Comparison of ENCODE assay signal across 10 cellular contexts in the genomic region with DNA sequence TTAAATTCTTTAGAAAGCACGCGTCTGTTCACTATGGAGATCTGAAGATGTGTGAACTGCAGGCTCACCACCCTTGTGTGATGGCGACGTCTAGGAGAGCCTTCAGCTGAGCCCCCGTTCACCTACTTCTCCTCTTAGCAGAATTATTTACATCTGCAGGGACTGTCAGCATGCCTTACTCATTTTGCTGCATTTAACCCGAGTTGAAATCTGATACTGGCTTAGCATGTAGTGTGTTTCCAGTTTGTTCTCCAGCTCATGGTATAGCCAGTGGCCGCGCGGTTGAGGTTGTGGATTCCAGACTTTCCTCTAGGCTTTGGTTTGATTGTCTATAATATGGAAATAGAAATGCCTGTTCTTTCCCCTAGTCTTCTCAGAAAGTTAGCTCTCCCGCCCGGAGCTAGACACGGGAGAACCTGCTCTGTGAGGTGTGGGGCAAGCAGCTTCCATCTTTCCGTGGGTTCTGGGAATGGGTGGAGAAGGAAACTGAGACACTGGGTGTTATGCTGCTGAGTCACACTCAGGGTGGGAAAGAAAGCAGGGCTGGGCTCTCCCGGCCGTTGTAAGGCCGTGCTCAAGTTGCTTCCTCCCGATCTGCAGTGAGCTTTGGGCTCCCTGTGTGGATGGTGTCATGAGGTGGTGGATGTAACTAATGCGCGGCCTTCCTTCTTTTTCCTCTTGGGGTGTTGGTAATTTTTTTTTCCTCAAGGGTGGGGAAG.
DNase-seq lines count a peak whose midpoint lies in the region; TF ChIP-seq lines count a peak whose summit lies in the region.
"Had no signal": no experiment of that assay in that cellular context is flagged by ENCODE, and none has a peak within 500 bp of the region (broad histone marks: within the 10 kb centered on the region; RNA-seq: fewer than 3 reads in every experiment).

No MANE protein-coding gene starts in this region.

- peak overlapping the region; percentile 96 for H3K27ac Mint-ChIP-seq in osteocyte (ENCODE audit: unreplicated experiment)
- H3K27ac Mint-ChIP-seq: activated CD4-positive, alpha-beta memory T cell treated with anti-CD3 and anti-CD28 coated beads, Interleukin-2, amount 10 ng/mL, durations not matched to agents 7 days and 5 days had no signal

- no peaks in the 10 kb centered on the region for H3K27me3 Mint-ChIP-seq in osteocyte (ENCODE audit: unreplicated experiment)

- H3K4me1 Mint-ChIP-seq in osteocyte (ENCODE audit: unreplicated experiment), result peaks cover 91% of the 10 kb centered on the region
- H3K4me1 Mint-ChIP-seq: activated CD4-positive, alpha-beta memory T cell treated with anti-CD3 and anti-CD28 coated beads, Interleukin-2, amount 10 ng/mL, durations not matched to agents 7 days and 5 days; naive thymus-derived CD4-positive, alpha-beta T cell had no signal

- peak overlapping the region; percentile 69 for H3K4me3 Mint-ChIP-seq in osteocyte (ENCODE audit: unreplicated experiment)
- H3K4me3 Mint-ChIP-seq: activated CD4-positive, alpha-beta memory T cell treated with anti-CD3 and anti-CD28 coated beads, Interleukin-2, amount 10 ng/mL, durations not matched to agents 7 days and 5 days; naive thymus-derived CD4-positive, alpha-beta T cell had no signal

- DNase-seq in AG20443 (ENCODE audit: low spot score), result peak; percentile 67
- DNase-seq in fibroblast of the aortic adventitia (ENCODE audit: low read depth), result peak; percentile 83
- DNase-seq in osteocyte (ENCODE audit: extremely low spot score, unreplicated experiment), result no peak
- no peak for DNase-seq in stimulated activated CD4-positive, alpha-beta T cell treated with anti-CD3 and anti-CD28 coated beads, Interleukin-4, amount 100 ng/mL, for 4 hours
- no peak for DNase-seq in T-helper 1 cell
- DNase-seq in DMS153 (lab: John Stamatoyannopoulos, UW), result no peak
- DNase-seq in stimulated activated CD8-positive, alpha-beta memory T cell treated with anti-CD3 and anti-CD28 coated beads, Interleukin-4, amount 100 ng/mL, for 48 hours, result no peak
- DNase-seq: activated CD4-positive, alpha-beta memory T cell treated with anti-CD3 and anti-CD28 coated beads, Interleukin-2, amount 10 ng/mL, durations not matched to agents 7 days and 5 days; naive thymus-derived CD4-positive, alpha-beta T cell had no signal

- no peaks in the 10 kb centered on the region for H3K9me3 Mint-ChIP-seq in osteocyte (ENCODE audit: unreplicated experiment)
- H3K9me3 Mint-ChIP-seq: activated CD4-positive, alpha-beta memory T cell treated with anti-CD3 and anti-CD28 coated beads, Interleukin-2, amount 10 ng/mL, durations not matched to agents 7 days and 5 days; naive thymus-derived CD4-positive, alpha-beta T cell had no signal

- H3K4me3 ChIP-seq in WI38 (ENCODE audit: low read depth, low read length) (peak overlapping the region; percentile 67), fibroblast of the aortic adventitia (ENCODE audit: low read depth, low read length) (peak overlapping the region; percentile 57)

- TF ChIP-seq CTCF in WI38 (IDR thresholded peaks at IDR 0.05; ENCODE audit: low read depth, low read length), result no peak
- no peak for TF ChIP-seq CTCF in fibroblast of the aortic adventitia (IDR thresholded peaks at IDR 0.05; ENCODE audit: insufficient read depth, low read length)
- no peak for TF ChIP-seq CTCF in osteocyte (IDR thresholded peaks at IDR 0.05)

- H3K36me3 Mint-ChIP-seq in osteocyte (ENCODE audit: unreplicated experiment), result no peaks in the 10 kb centered on the region
- H3K36me3 Mint-ChIP-seq: naive thymus-derived CD4-positive, alpha-beta T cell had no signal

Comparison
In these comparisons a context has a peak if more than half of its experiments do, and no peak if none do; other contexts are left out.
1. DNase-seq: peak in AG20443 (single experiment) and fibroblast of the aortic adventitia (single experiment); none in osteocyte (single experiment), stimulated activated CD4-positive, alpha-beta T cell treated with anti-CD3 and anti-CD28 coated beads, Interleukin-4, amount 100 ng/mL, for 4 hours (0 of 2), T-helper 1 cell (0 of 5), DMS153 (single experiment) and stimulated activated CD8-positive, alpha-beta memory T cell treated with anti-CD3 and anti-CD28 coated beads, Interleukin-4, amount 100 ng/mL, for 48 hours (single experiment).